In genomic region chr2:52862801-52863200, GRCh38 we compare ENCODE assay signal across 30 cellular contexts.
DNase-seq lines count a peak whose midpoint lies in the region; ATAC-seq and TF ChIP-seq lines count a peak whose summit lies in the region.
"Had no signal": no experiment of that assay in that cellular context is flagged by ENCODE, and none has a peak within 500 bp of the region (broad histone marks: within the 10 kb centered on the region; RNA-seq: fewer than 3 reads in every experiment).

No MANE protein-coding gene starts in this region.

- TF ChIP-seq CTCF in HFFc6 (IDR thresholded peaks at IDR 0.05): no peak
- TF ChIP-seq CTCF in fibroblast of lung (conservative IDR thresholded peaks at IDR 0.05 in 1 of 2, IDR thresholded peaks at IDR 0.05 in 1 of 2; ENCODE audit: low read depth in 1 of 2, low read length in 2 of 2): no peak
- no peak for TF ChIP-seq CTCF in vagina (IDR thresholded peaks at IDR 0.05)
- TF ChIP-seq CTCF in A673 (conservative IDR thresholded peaks at IDR 0.05; ENCODE audit: low read depth, low read length): no peak

- DNase-seq in HFFc6 (peak; percentile 1), T-helper 17 cell (no peak), fibroblast of lung (ENCODE audit: low read depth in 2 of 2) (peak; percentile 13 to 87), renal cortical epithelial cell (ENCODE audit: low read depth) (peak; percentile 47), GM19238 (ENCODE audit: insufficient read length, low spot score) (no peak), vagina (ENCODE audit: extremely low spot score in 2 of 2) (no peak), A673 (ENCODE audit: low spot score) (no peak)
- DNase-seq: activated CD4-positive, alpha-beta T cell treated with anti-CD3 and anti-CD28 coated beads for 48 hours; activated gamma-delta T cell; activated naive CD8-positive, alpha-beta T cell treated with anti-CD3 and anti-CD28 coated beads, Interleukin-2, amount 10 ng/mL, durations not matched to agents 7 days and 5 days; activated T-cell treated with anti-CD3 and anti-CD28 coated beads, Interleukin-2, amount 50 U/mL, for 1 hour; CD8-positive, alpha-beta memory T cell; colonic mucosa; DMS153; effector memory CD4-positive, alpha-beta T cell; left ventricle myocardium inferior; NCI-H1092; NCI-H187 treated with DMSO at 0.1 percent for 48 hours; NCI-H526; NK-92 treated with Interleukin-12 subunit alpha and Interleukin-12 subunit beta, amount 100 ng/mL, for 24 hours; nucleus accumbens; SHP77; T1000; WERI-Rb-1 had no signal

- H2AFZ ChIP-seq in fibroblast of lung (ENCODE audit: low read length): no peak overlapping the region

- no peaks in the 10 kb centered on the region for H4K20me1 ChIP-seq in fibroblast of lung (ENCODE audit: control insufficient read depth, extremely low read depth, insufficient read depth, low read length)

- H3K4me2 ChIP-seq in fibroblast of lung (ENCODE audit: extremely low read depth, insufficient read depth, low read length): no peak overlapping the region

- no peaks in the 10 kb centered on the region for H3K36me3 Mint-ChIP-seq in HFFc6 (ENCODE audit: low read depth)
- no peaks in the 10 kb centered on the region for H3K36me3 Mint-ChIP-seq in T-helper 17 cell (ENCODE audit: low read depth)
- H3K36me3 Mint-ChIP-seq: activated naive CD8-positive, alpha-beta T cell treated with anti-CD3 and anti-CD28 coated beads, Interleukin-2, amount 10 ng/mL, durations not matched to agents 7 days and 5 days; brain; CD8-positive, alpha-beta memory T cell had no signal

- H3K4me1 ChIP-seq in fibroblast of lung (ENCODE audit: control insufficient read depth, extremely low read depth, insufficient read depth, low read length) (no peaks in the 10 kb centered on the region), vagina (no peaks in the 10 kb centered on the region), A673 (ENCODE audit: insufficient read depth, low read length, poor library complexity, severe bottlenecking) (no peaks in the 10 kb centered on the region)
- H3K4me1 ChIP-seq: colonic mucosa, HAP-1, prostate gland had no signal

- ATAC-seq in T-helper 17 cell (no peak), HG02852 (IDR thresholded peaks at IDR 0.05; ENCODE audit: unreplicated experiment) (no peak)

- intact Hi-C loops in vagina (cut with DNase I) (no loop called here), A673 (cut with micrococcal nuclease; ENCODE audit: unreplicated experiment) (no loop called here)

- H3K27ac Mint-ChIP-seq in HFFc6 (no peak overlapping the region), T-helper 17 cell (peak overlapping the region; percentile 3)
- H3K27ac Mint-ChIP-seq: activated naive CD8-positive, alpha-beta T cell treated with anti-CD3 and anti-CD28 coated beads, Interleukin-2, amount 10 ng/mL, durations not matched to agents 7 days and 5 days; brain; CD8-positive, alpha-beta memory T cell; stimulated activated naive CD8-positive, alpha-beta T cell treated with anti-CD3 and anti-CD28 coated beads, Interleukin-15, Interleukin-2, amounts not matched to agents 100 ng/mL and 50 ng/mL, for 24 hours had no signal

- no peaks in the 10 kb centered on the region for H3K79me2 ChIP-seq in fibroblast of lung (ENCODE audit: control insufficient read depth, insufficient read depth, low read length)

- H3K4me3 ChIP-seq in fibroblast of lung (replicated peaks in 1 of 4; ENCODE audit: control extremely low read depth in 1 of 4, insufficient read depth in 1 of 4, low read depth in 3 of 4, low read length in 4 of 4) (no peak overlapping the region), vagina (no peak overlapping the region), A673 (ENCODE audit: low read depth, low read length, poor library complexity, severe bottlenecking) (no peak overlapping the region)
- H3K4me3 ChIP-seq: colonic mucosa, HAP-1, left ventricle myocardium inferior, prostate gland had no signal

- H3K4me3 Mint-ChIP-seq in HFFc6 (no peak overlapping the region), T-helper 17 cell (no peak overlapping the region)
- H3K4me3 Mint-ChIP-seq: activated naive CD8-positive, alpha-beta T cell treated with anti-CD3 and anti-CD28 coated beads, Interleukin-2, amount 10 ng/mL, durations not matched to agents 7 days and 5 days; brain; CD8-positive, alpha-beta memory T cell; stimulated activated naive CD8-positive, alpha-beta T cell treated with anti-CD3 and anti-CD28 coated beads, Interleukin-15, Interleukin-2, amounts not matched to agents 100 ng/mL and 50 ng/mL, for 24 hours had no signal

- H3K27me3 Mint-ChIP-seq in HFFc6 (ENCODE audit: insufficient read depth) (no peaks in the 10 kb centered on the region), T-helper 17 cell (no peaks in the 10 kb centered on the region)
- H3K27me3 Mint-ChIP-seq: activated naive CD8-positive, alpha-beta T cell treated with anti-CD3 and anti-CD28 coated beads, Interleukin-2, amount 10 ng/mL, durations not matched to agents 7 days and 5 days; brain; CD8-positive, alpha-beta memory T cell; stimulated activated naive CD8-positive, alpha-beta T cell treated with anti-CD3 and anti-CD28 coated beads, Interleukin-15, Interleukin-2, amounts not matched to agents 100 ng/mL and 50 ng/mL, for 24 hours had no signal

- BruUV-seq in A673 (replicated peaks; lab: Mats Ljungman, UMichigan): no TSS peak

- H3K4me1 Mint-ChIP-seq in HFFc6 (ENCODE audit: low read depth): peaks cover 29% of the 10 kb centered on the region; the same call in 1 of the 2 replicates
- no peaks in the 10 kb centered on the region for H3K4me1 Mint-ChIP-seq in T-helper 17 cell
- H3K4me1 Mint-ChIP-seq: activated naive CD8-positive, alpha-beta T cell treated with anti-CD3 and anti-CD28 coated beads, Interleukin-2, amount 10 ng/mL, durations not matched to agents 7 days and 5 days; CD8-positive, alpha-beta memory T cell had no signal

- POLR2A ChIA-PET in A673 (lab: Charles Lee; ENCODE audit: low non-redundant PET): no interaction called here

- H3K9me3 Mint-ChIP-seq in HFFc6: no peaks in the 10 kb centered on the region
- H3K9me3 Mint-ChIP-seq: activated naive CD8-positive, alpha-beta T cell treated with anti-CD3 and anti-CD28 coated beads, Interleukin-2, amount 10 ng/mL, durations not matched to agents 7 days and 5 days; brain had no signal

- no peak overlapping the region for H3K27ac ChIP-seq in fibroblast of lung (ENCODE audit: insufficient read depth, low read length)
- no peak overlapping the region for H3K27ac ChIP-seq in vagina
- no peak overlapping the region for H3K27ac ChIP-seq in A673 (ENCODE audit: low read depth, low read length, poor library complexity, severe bottlenecking)
- H3K27ac ChIP-seq: colonic mucosa, HL-60, left ventricle myocardium inferior, prostate gland, WERI-Rb-1 had no signal

- H3K36me3 ChIP-seq in fibroblast of lung (ENCODE audit: control insufficient read depth, insufficient read depth, low read length) (no peaks in the 10 kb centered on the region), vagina (no peaks in the 10 kb centered on the region), A673 (ENCODE audit: insufficient read depth, low read length, poor library complexity, severe bottlenecking) (no peaks in the 10 kb centered on the region)
- H3K36me3 ChIP-seq: colonic mucosa, HAP-1, left ventricle myocardium inferior, prostate gland, WERI-Rb-1 had no signal

- CTCF ChIA-PET in A673 (lab: Charles Lee): no interaction called here

- H3K9ac ChIP-seq in fibroblast of lung (ENCODE audit: insufficient read depth, low read length): no peak overlapping the region

- H3K27me3 ChIP-seq in fibroblast of lung (ENCODE audit: control insufficient read depth, insufficient read depth, low read length): no peaks in the 10 kb centered on the region
- H3K27me3 ChIP-seq in vagina: no peaks in the 10 kb centered on the region
- H3K27me3 ChIP-seq in A673 (replicated peaks; ENCODE audit: insufficient read depth, low read depth, low read length, poor library complexity): no peaks in the 10 kb centered on the region
- H3K27me3 ChIP-seq: colonic mucosa had no signal

- TF ChIP-seq POLR2A in vagina (IDR thresholded peaks at IDR 0.05): no peak

- H3K9me3 ChIP-seq in T-helper 17 cell (ENCODE audit: control insufficient read depth, low read length, poor library complexity, severe bottlenecking) (no peaks in the 10 kb centered on the region), fibroblast of lung (ENCODE audit: control insufficient read depth, insufficient read depth, low read depth, low read length) (no peaks in the 10 kb centered on the region), vagina (no peaks in the 10 kb centered on the region), A673 (ENCODE audit: low read depth, low read length, poor library complexity, severe bottlenecking) (no peaks in the 10 kb centered on the region)
- H3K9me3 ChIP-seq: colonic mucosa, HAP-1, left ventricle myocardium inferior, prostate gland had no signal

Comparison
In these comparisons a context has a peak if more than half of its experiments do, and no peak if none do; other contexts are left out.
1. DNase-seq: peak in HFFc6 (single experiment), fibroblast of lung (2 of 2) and renal cortical epithelial cell (single experiment); none in T-helper 17 cell (0 of 3), GM19238 (single experiment), vagina (0 of 2) and A673 (single experiment).